Comparison of ENCODE assay signal across 8 cellular contexts in the genomic region with DNA sequence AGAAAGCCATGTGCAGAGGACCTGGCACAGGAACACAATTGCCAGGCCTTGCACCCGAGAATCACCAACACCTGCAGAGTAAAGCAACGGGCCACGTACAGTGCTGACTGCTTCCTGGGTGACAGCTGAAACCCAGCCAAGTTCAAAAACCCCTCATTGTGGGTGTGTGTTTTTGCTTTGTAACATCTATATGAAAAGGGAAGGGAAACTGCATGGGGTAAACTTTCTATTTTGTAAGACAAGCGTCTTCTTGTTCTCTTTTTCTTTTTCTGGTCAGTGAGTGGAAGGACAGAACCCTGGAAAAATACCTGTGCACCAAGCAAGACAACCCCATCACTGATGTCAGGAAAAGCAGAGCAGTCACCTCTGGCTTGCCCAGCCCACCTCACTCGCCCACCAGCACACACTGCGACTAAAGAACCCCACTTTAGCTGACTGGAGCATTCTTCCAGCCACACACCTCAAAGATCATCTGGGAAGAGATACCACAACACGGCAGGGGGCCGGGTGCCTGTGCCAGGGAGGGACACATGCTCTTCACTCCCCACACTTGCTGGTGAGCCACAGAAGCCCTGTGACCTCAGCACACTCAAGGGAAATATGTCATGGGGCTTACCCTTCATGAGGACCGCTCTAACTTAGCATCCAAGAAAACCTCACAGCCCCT.
DNase-seq lines count a peak whose midpoint lies in the region; ATAC-seq and TF ChIP-seq lines count a peak whose summit lies in the region.

No MANE protein-coding gene starts in this region.

- H3K9me3 Mint-ChIP-seq in activated naive CD8-positive, alpha-beta T cell treated with anti-CD3 and anti-CD28 coated beads, Interleukin-2, amount 10 ng/mL, durations not matched to agents 7 days and 5 days = peaks cover 5% of the 10 kb centered on the region

- H3K27ac Mint-ChIP-seq in activated naive CD8-positive, alpha-beta T cell treated with anti-CD3 and anti-CD28 coated beads, Interleukin-2, amount 10 ng/mL, durations not matched to agents 7 days and 5 days = peak overlapping the region; percentile 45

- no peaks in the 10 kb centered on the region for H3K27me3 Mint-ChIP-seq in activated naive CD8-positive, alpha-beta T cell treated with anti-CD3 and anti-CD28 coated beads, Interleukin-2, amount 10 ng/mL, durations not matched to agents 7 days and 5 days

- H3K4me3 Mint-ChIP-seq in activated naive CD8-positive, alpha-beta T cell treated with anti-CD3 and anti-CD28 coated beads, Interleukin-2, amount 10 ng/mL, durations not matched to agents 7 days and 5 days = peak overlapping the region; percentile 48

- ATAC-seq in GM18505 (IDR thresholded peaks at IDR 0.05; ENCODE audit: unreplicated experiment) (peak; percentile 82), GM19467 (IDR thresholded peaks at IDR 0.05; ENCODE audit: unreplicated experiment) (peak; percentile 92), HG03442 (IDR thresholded peaks at IDR 0.05; ENCODE audit: unreplicated experiment) (peak; percentile 86)
- ATAC-seq in activated naive CD8-positive, alpha-beta T cell treated with anti-CD3 and anti-CD28 coated beads, Interleukin-2, amount 10 ng/mL, durations not matched to agents 7 days and 5 days (ENCODE audit: low read depth) = peak; percentile 85

- peak; percentile 44 for DNase-seq in activated naive CD8-positive, alpha-beta T cell treated with anti-CD3 and anti-CD28 coated beads, Interleukin-2, amount 10 ng/mL, durations not matched to agents 7 days and 5 days
- DNase-seq in H4 (ENCODE audit: low spot score) (no peak), foreskin melanocyte (no peak), SHP77 (lab: John Stamatoyannopoulos, UW) (no peak)
- no peak for DNase-seq in activated CD8-positive, alpha-beta memory T cell treated with anti-CD3 and anti-CD28 coated beads, Interleukin-2, amount 50 U/mL, for 48 hours

- POLR2A ChIA-PET in activated naive CD8-positive, alpha-beta T cell treated with anti-CD3 and anti-CD28 coated beads, Interleukin-2, amount 10 ng/mL, durations not matched to agents 7 days and 5 days (lab: Charles Lee) = no interaction called here

- H3K36me3 Mint-ChIP-seq in activated naive CD8-positive, alpha-beta T cell treated with anti-CD3 and anti-CD28 coated beads, Interleukin-2, amount 10 ng/mL, durations not matched to agents 7 days and 5 days = no peaks in the 10 kb centered on the region

- peak; percentile 64 for TF ChIP-seq POLR2A in GM18505 (IDR thresholded peaks at IDR 0.05; ENCODE audit: borderline replicate concordance, extremely low read depth, insufficient read depth, insufficient read length)

- H3K4me1 Mint-ChIP-seq in activated naive CD8-positive, alpha-beta T cell treated with anti-CD3 and anti-CD28 coated beads, Interleukin-2, amount 10 ng/mL, durations not matched to agents 7 days and 5 days = peaks cover 11% of the 10 kb centered on the region
